ENCODE assay signal across 7 cellular contexts in genomic region chr5:176416965-176417364, GRCh38. TPM values are rescaled to one million over a fixed set of nuclear protein-coding genes. Genes with fewer than 3 reads are reported as not detected.
DNase-seq lines count a peak whose midpoint lies in the region; ATAC-seq and TF ChIP-seq lines count a peak whose summit lies in the region.

No MANE protein-coding gene starts in this region.

- H3K27me3 Mint-ChIP-seq in activated CD4-positive, alpha-beta memory T cell treated with anti-CD3 and anti-CD28 coated beads for 36 hours, result no peaks in the 10 kb centered on the region

- peak overlapping the region; percentile 80; the same call in 1 of the 2 replicates for H3K4me3 ChIP-seq in HFF-Myc (replicated peaks; ENCODE audit: low read depth, low read length)
- H3K4me3 ChIP-seq in iPS-18a (ENCODE audit: low read length), result peak overlapping the region; percentile 42

- POLR2A ChIA-PET in activated CD4-positive, alpha-beta memory T cell treated with anti-CD3 and anti-CD28 coated beads for 36 hours (lab: Charles Lee), result interaction anchor here (0.9 to 1.7 kb wide), 4 partner anchors 29 to 120 kb away, joined by 3 to 8 read pairs (median 4); partner anchors contain the start of genes FAF2, KIAA1191, NOP16 and RNF44

- H3K27me3 ChIP-seq in iPS-18a (ENCODE audit: control insufficient read depth, insufficient read depth, low read length), result peaks cover 23% of the 10 kb centered on the region

- TF ChIP-seq CTCF in HFF-Myc (IDR thresholded peaks at IDR 0.05; ENCODE audit: low read depth, low read length, missing control alignments), result no peak

- DNase-seq in HFF-Myc (ENCODE audit: extremely low read depth, low read depth), result no peak
- no peak for DNase-seq in activated CD4-positive, alpha-beta memory T cell treated with anti-CD3 and anti-CD28 coated beads for 36 hours
- DNase-seq in stimulated activated effector memory CD8-positive, alpha-beta T cell treated with anti-CD3 and anti-CD28 coated beads, Interleukin-12 subunit alpha, Interleukin-12 subunit beta, amount 100 ng/mL, for 72 hours (ENCODE audit: low spot score in 2 of 2), result no peak
- no peak for DNase-seq in stimulated activated CD4-positive, alpha-beta T cell treated with anti-CD3 and anti-CD28 coated beads, Interleukin-4, amount 100 ng/mL, for 4 hours
- DNase-seq in effector CD4-positive, alpha-beta T cell, result no peak
- no peak for DNase-seq in DMS53 treated with DMSO at 0.1 percent for 48 hours (lab: John Stamatoyannopoulos, UW; ENCODE audit: unreplicated experiment)

- H3K27ac ChIP-seq in iPS-18a (ENCODE audit: low read length), result no peak overlapping the region

- H3K27ac Mint-ChIP-seq in activated CD4-positive, alpha-beta memory T cell treated with anti-CD3 and anti-CD28 coated beads for 36 hours, result no peak overlapping the region
- H3K27ac Mint-ChIP-seq in stimulated activated effector memory CD8-positive, alpha-beta T cell treated with anti-CD3 and anti-CD28 coated beads, Interleukin-12 subunit alpha, Interleukin-12 subunit beta, amount 100 ng/mL, for 72 hours, result peak overlapping the region; percentile 15

- CTCF ChIA-PET in activated CD4-positive, alpha-beta memory T cell treated with anti-CD3 and anti-CD28 coated beads for 36 hours (lab: Charles Lee), result interaction anchor here (0.6 to 4.2 kb wide), 28 partner anchors 10 to 687 kb away, joined by 3 to 49 read pairs (median 4); partner anchors contain the start of genes FAF2, GPRIN1, KIAA1191 and RNF44

- H3K4me1 Mint-ChIP-seq in activated CD4-positive, alpha-beta memory T cell treated with anti-CD3 and anti-CD28 coated beads for 36 hours (ENCODE audit: low read depth), result peaks cover 34% of the 10 kb centered on the region
- H3K4me1 Mint-ChIP-seq in stimulated activated effector memory CD8-positive, alpha-beta T cell treated with anti-CD3 and anti-CD28 coated beads, Interleukin-12 subunit alpha, Interleukin-12 subunit beta, amount 100 ng/mL, for 72 hours, result peaks cover 39% of the 10 kb centered on the region

- H3K9me3 Mint-ChIP-seq in activated CD4-positive, alpha-beta memory T cell treated with anti-CD3 and anti-CD28 coated beads for 36 hours, result peaks cover 3% of the 10 kb centered on the region
- H3K9me3 Mint-ChIP-seq in stimulated activated effector memory CD8-positive, alpha-beta T cell treated with anti-CD3 and anti-CD28 coated beads, Interleukin-12 subunit alpha, Interleukin-12 subunit beta, amount 100 ng/mL, for 72 hours, result no peaks in the 10 kb centered on the region

- H3K9ac ChIP-seq in iPS-18a (ENCODE audit: low read length), result no peak overlapping the region

- no peak for ATAC-seq in stimulated activated effector memory CD8-positive, alpha-beta T cell treated with anti-CD3 and anti-CD28 coated beads, Interleukin-12 subunit alpha, Interleukin-12 subunit beta, amount 100 ng/mL, for 72 hours

- peaks cover 5% of the 10 kb centered on the region for H3K9me3 ChIP-seq in iPS-18a (ENCODE audit: control insufficient read depth, low read depth, low read length)

- H3K4me3 Mint-ChIP-seq in activated CD4-positive, alpha-beta memory T cell treated with anti-CD3 and anti-CD28 coated beads for 36 hours, result peak overlapping the region; percentile 55
- H3K4me3 Mint-ChIP-seq in stimulated activated effector memory CD8-positive, alpha-beta T cell treated with anti-CD3 and anti-CD28 coated beads, Interleukin-12 subunit alpha, Interleukin-12 subunit beta, amount 100 ng/mL, for 72 hours, result peak overlapping the region; percentile 73

- no peaks in the 10 kb centered on the region for H3K36me3 ChIP-seq in iPS-18a (ENCODE audit: control insufficient read depth, low read depth, low read length)

- no peaks in the 10 kb centered on the region for H3K4me1 ChIP-seq in iPS-18a (ENCODE audit: control insufficient read depth, low read depth, low read length)

- H3K36me3 Mint-ChIP-seq in activated CD4-positive, alpha-beta memory T cell treated with anti-CD3 and anti-CD28 coated beads for 36 hours, result no peaks in the 10 kb centered on the region
- H3K36me3 Mint-ChIP-seq in stimulated activated effector memory CD8-positive, alpha-beta T cell treated with anti-CD3 and anti-CD28 coated beads, Interleukin-12 subunit alpha, Interleukin-12 subunit beta, amount 100 ng/mL, for 72 hours, result peaks cover 2% of the 10 kb centered on the region

- intact Hi-C loops in activated CD4-positive, alpha-beta memory T cell treated with anti-CD3 and anti-CD28 coated beads for 36 hours (cut with micrococcal nuclease), result loop anchor here (1.0 to 5.0 kb wide), 5 partner anchors 28 to 180 kb away; partner anchors contain the start of genes FAF2 and RNF44

RNA-seq across cellular contexts. Expression of gene CLTB, which starts 0.6 kb away (rescaled TPM):
- total RNA-seq in activated CD4-positive, alpha-beta memory T cell treated with anti-CD3 and anti-CD28 coated beads for 36 hours, result 10 to 100 TPM; 51.5 to 57.0 TPM

RNA-seq across cellular contexts. Expression of gene HIGD2A, which starts 28.4 kb away (rescaled TPM):
- 100 to 1,000 TPM; 112 to 119 TPM for total RNA-seq in activated CD4-positive, alpha-beta memory T cell treated with anti-CD3 and anti-CD28 coated beads for 36 hours

RNA-seq across cellular contexts. Expression of gene NOP16, which starts 28.6 kb away (rescaled TPM):
- 10 to 100 TPM; 52.5 to 57.6 TPM for total RNA-seq in activated CD4-positive, alpha-beta memory T cell treated with anti-CD3 and anti-CD28 coated beads for 36 hours

RNA-seq across cellular contexts. Expression of gene FAF2, which starts 31.2 kb away (rescaled TPM):
- 10 to 100 TPM; 34.4 to 34.6 TPM for total RNA-seq in activated CD4-positive, alpha-beta memory T cell treated with anti-CD3 and anti-CD28 coated beads for 36 hours

RNA-seq across cellular contexts. Expression of gene ARL10, which starts 51.7 kb away (rescaled TPM):
- total RNA-seq in activated CD4-positive, alpha-beta memory T cell treated with anti-CD3 and anti-CD28 coated beads for 36 hours, result 10 to 100 TPM in 1 of 2 experiments, 1 to 10 TPM in 1; 9.3 to 12.2 TPM
